Comparison of ENCODE assay signal across 1 cellular context in the genomic region with DNA sequence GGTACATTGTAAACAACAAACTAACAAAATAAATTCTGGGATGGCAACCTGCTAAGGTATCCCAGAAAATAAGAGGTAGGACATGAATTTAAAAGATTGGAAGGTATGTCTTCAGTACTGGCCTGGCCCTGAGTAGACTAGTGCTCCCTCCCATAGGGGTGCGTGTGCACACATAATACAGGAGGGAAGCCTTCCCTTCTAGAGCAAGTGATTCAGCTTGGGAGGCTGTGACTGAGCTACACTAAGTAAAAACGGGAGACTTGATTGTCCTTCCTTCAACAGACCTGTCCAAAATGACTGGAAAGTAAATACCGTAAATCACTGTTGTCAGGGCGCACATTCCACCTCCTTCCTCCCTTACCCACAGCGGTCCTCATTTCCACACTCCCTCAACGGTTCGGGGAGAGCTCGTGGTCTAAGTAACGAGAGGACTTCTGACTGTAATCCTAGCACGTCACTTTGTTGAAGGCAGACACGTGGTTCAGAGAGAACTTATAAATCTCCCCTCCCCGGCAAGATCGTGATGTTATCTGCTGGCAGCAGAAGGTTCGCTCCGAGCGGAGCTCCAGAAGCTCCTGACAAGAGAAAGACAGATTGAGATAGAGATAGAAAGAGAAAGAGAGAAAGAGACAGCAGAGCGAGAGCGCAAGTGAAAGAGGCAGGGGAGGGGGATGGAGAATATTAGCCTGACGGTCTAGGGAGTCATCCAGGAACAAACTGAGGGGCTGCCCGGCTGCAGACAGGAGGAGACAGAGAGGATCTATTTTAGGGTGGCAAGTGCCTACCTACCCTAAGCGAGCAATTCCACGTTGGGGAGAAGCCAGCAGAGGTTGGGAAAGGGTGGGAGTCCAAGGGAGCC.
TF ChIP-seq lines count a peak whose summit lies in the region.

A gene (plus strand): TSS at position 523 of the 859 bp plus-strand sequence. CDS start 1,366 bp downstream, outside the sequence.

TF ChIP-seq in H1, 55 proteins besides CTCF, POLR2A, EP300 and RAD21 (continued from another document):
- TF ChIP-seq CEBPB (IDR thresholded peaks at IDR 0.05; ENCODE audit: low read depth, low read length): no peak
- peak; percentile 66 for TF ChIP-seq SAP30 (IDR thresholded peaks at IDR 0.05; ENCODE audit: insufficient read depth, insufficient replicate concordance, low read length)
- TF ChIP-seq SRF (IDR thresholded peaks at IDR 0.05; ENCODE audit: low read depth, low read length): no peak
- TF ChIP-seq, protein P1, sequence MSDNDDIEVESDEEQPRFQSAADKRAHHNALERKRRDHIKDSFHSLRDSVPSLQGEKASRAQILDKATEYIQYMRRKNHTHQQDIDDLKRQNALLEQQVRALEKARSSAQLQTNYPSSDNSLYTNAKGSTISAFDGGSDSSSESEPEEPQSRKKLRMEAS (IDR thresholded peaks at IDR 0.05): peak; percentile 87
- 0 out of 2 replicates have a peak, but pooled peaks have one; percentile 1 for TF ChIP-seq PHF8 (conservative IDR thresholded peaks at IDR 0.05; ENCODE audit: low read depth, low read length)
- TF ChIP-seq, protein P2, sequence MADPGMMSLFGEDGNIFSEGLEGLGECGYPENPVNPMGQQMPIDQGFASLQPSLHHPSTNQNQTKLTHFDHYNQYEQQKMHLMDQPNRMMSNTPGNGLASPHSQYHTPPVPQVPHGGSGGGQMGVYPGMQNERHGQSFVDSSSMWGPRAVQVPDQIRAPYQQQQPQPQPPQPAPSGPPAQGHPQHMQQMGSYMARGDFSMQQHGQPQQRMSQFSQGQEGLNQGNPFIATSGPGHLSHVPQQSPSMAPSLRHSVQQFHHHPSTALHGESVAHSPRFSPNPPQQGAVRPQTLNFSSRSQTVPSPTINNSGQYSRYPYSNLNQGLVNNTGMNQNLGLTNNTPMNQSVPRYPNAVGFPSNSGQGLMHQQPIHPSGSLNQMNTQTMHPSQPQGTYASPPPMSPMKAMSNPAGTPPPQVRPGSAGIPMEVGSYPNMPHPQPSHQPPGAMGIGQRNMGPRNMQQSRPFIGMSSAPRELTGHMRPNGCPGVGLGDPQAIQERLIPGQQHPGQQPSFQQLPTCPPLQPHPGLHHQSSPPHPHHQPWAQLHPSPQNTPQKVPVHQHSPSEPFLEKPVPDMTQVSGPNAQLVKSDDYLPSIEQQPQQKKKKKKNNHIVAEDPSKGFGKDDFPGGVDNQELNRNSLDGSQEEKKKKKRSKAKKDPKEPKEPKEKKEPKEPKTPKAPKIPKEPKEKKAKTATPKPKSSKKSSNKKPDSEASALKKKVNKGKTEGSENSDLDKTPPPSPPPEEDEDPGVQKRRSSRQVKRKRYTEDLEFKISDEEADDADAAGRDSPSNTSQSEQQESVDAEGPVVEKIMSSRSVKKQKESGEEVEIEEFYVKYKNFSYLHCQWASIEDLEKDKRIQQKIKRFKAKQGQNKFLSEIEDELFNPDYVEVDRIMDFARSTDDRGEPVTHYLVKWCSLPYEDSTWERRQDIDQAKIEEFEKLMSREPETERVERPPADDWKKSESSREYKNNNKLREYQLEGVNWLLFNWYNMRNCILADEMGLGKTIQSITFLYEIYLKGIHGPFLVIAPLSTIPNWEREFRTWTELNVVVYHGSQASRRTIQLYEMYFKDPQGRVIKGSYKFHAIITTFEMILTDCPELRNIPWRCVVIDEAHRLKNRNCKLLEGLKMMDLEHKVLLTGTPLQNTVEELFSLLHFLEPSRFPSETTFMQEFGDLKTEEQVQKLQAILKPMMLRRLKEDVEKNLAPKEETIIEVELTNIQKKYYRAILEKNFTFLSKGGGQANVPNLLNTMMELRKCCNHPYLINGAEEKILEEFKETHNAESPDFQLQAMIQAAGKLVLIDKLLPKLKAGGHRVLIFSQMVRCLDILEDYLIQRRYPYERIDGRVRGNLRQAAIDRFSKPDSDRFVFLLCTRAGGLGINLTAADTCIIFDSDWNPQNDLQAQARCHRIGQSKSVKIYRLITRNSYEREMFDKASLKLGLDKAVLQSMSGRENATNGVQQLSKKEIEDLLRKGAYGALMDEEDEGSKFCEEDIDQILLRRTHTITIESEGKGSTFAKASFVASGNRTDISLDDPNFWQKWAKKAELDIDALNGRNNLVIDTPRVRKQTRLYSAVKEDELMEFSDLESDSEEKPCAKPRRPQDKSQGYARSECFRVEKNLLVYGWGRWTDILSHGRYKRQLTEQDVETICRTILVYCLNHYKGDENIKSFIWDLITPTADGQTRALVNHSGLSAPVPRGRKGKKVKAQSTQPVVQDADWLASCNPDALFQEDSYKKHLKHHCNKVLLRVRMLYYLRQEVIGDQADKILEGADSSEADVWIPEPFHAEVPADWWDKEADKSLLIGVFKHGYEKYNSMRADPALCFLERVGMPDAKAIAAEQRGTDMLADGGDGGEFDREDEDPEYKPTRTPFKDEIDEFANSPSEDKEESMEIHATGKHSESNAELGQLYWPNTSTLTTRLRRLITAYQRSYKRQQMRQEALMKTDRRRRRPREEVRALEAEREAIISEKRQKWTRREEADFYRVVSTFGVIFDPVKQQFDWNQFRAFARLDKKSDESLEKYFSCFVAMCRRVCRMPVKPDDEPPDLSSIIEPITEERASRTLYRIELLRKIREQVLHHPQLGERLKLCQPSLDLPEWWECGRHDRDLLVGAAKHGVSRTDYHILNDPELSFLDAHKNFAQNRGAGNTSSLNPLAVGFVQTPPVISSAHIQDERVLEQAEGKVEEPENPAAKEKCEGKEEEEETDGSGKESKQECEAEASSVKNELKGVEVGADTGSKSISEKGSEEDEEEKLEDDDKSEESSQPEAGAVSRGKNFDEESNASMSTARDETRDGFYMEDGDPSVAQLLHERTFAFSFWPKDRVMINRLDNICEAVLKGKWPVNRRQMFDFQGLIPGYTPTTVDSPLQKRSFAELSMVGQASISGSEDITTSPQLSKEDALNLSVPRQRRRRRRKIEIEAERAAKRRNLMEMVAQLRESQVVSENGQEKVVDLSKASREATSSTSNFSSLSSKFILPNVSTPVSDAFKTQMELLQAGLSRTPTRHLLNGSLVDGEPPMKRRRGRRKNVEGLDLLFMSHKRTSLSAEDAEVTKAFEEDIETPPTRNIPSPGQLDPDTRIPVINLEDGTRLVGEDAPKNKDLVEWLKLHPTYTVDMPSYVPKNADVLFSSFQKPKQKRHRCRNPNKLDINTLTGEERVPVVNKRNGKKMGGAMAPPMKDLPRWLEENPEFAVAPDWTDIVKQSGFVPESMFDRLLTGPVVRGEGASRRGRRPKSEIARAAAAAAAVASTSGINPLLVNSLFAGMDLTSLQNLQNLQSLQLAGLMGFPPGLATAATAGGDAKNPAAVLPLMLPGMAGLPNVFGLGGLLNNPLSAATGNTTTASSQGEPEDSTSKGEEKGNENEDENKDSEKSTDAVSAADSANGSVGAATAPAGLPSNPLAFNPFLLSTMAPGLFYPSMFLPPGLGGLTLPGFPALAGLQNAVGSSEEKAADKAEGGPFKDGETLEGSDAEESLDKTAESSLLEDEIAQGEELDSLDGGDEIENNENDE (IDR thresholded peaks at IDR 0.05; ENCODE audit: insufficient replicate concordance, low read length): peak; percentile 52
- no peak for TF ChIP-seq MAFK (IDR thresholded peaks at IDR 0.05; ENCODE audit: low read depth, low read length)
- no peak for TF ChIP-seq JUN (IDR thresholded peaks at IDR 0.05; ENCODE audit: low read depth, low read length)
- TF ChIP-seq BACH1 (IDR thresholded peaks at IDR 0.05; ENCODE audit: low read length): no peak
- TF ChIP-seq TAF1 (IDR thresholded peaks at IDR 0.05; ENCODE audit: low read depth, low read length): no peak
- TF ChIP-seq HDAC6 (IDR thresholded peaks at IDR 0.05; ENCODE audit: low read depth, low read length): no peak
- TF ChIP-seq BRCA1 (IDR thresholded peaks at IDR 0.05; ENCODE audit: low read depth, low read length): no peak
- TF ChIP-seq SIRT6 (IDR thresholded peaks at IDR 0.05; ENCODE audit: low read length): no peak
- TF ChIP-seq TBP (IDR thresholded peaks at IDR 0.05; ENCODE audit: low read depth, low read length): peak; percentile 9; the same call in 1 of the 2 replicates
- TF ChIP-seq SP1 (IDR thresholded peaks at IDR 0.05; ENCODE audit: low read depth, low read length): no peak
